In genomic region chr15:98946301-98947255, GRCh38 we compare ENCODE assay signal across 12 cellular contexts.
A peak's percentile ranks its signal among the peaks of the same experiment; 100 is the strongest.
DNase-seq lines count a peak whose midpoint lies in the region; ATAC-seq and TF ChIP-seq lines count a peak whose summit lies in the region.
"Had no signal": no experiment of that assay in that cellular context is flagged by ENCODE, and none has a peak within 500 bp of the region (broad histone marks: within the 10 kb centered on the region; RNA-seq: fewer than 3 reads in every experiment).

No MANE protein-coding gene starts in this region.

- H3K27me3 Mint-ChIP-seq in progenitor cell of endocrine pancreas (no peaks in the 10 kb centered on the region), T-cell (no peaks in the 10 kb centered on the region)
- H3K27me3 Mint-ChIP-seq: activated CD4-positive, alpha-beta T cell treated with anti-CD3 and anti-CD28 coated beads for 36 hours; activated naive CD4-positive, alpha-beta T cell treated with anti-CD3 and anti-CD28 coated beads, Interleukin-2, amount 50 U/mL, for 24 hours had no signal

- no peaks in the 10 kb centered on the region for H3K27me3 ChIP-seq in SJCRH30

- CTCF ChIA-PET in T-cell (lab: Charles Lee): interaction anchor here in 1 of 2 donors (0.6 kb wide), 1 partner anchor 115 kb away, joined by 3 read pairs; no protein-coding TSS in a partner anchor

- H3K9me3 Mint-ChIP-seq in progenitor cell of endocrine pancreas (ENCODE audit: low read depth) (no peaks in the 10 kb centered on the region), T-cell (no peaks in the 10 kb centered on the region)
- H3K9me3 Mint-ChIP-seq: activated naive CD4-positive, alpha-beta T cell treated with anti-CD3 and anti-CD28 coated beads, Interleukin-2, amount 50 U/mL, for 24 hours had no signal

- H3K27ac Mint-ChIP-seq in progenitor cell of endocrine pancreas: peak overlapping the region; percentile 79
- H3K27ac Mint-ChIP-seq in T-cell: no peak overlapping the region
- H3K27ac Mint-ChIP-seq: activated CD4-positive, alpha-beta T cell treated with anti-CD3 and anti-CD28 coated beads for 36 hours had no signal

- H3K36me3 ChIP-seq in SJCRH30: peaks cover 32% of the 10 kb centered on the region

- DNase-seq in C1 segment of cervical spinal cord (lab: John Stamatoyannopoulos, UW): peak in 10 of 14 donors; percentile 7 to 75 (median 40)
- DNase-seq in anterior cingulate cortex (lab: John Stamatoyannopoulos, UW): peak in 43 of 58 donors; percentile 17 to 72 (median 48)
- peak; percentile 61 for DNase-seq in left cardiac atrium
- no peak for DNase-seq in progenitor cell of endocrine pancreas (ENCODE audit: low spot score, unreplicated experiment)
- DNase-seq in T-cell: no peak
- DNase-seq in dedifferentiated amniotic fluid mesenchymal stem cell (ENCODE audit: extremely low spot score): no peak
- DNase-seq in SJCRH30: no peak
- no peak for DNase-seq in DMS53 treated with DMSO at 0.1 percent for 48 hours (lab: John Stamatoyannopoulos, UW; ENCODE audit: unreplicated experiment)
- DNase-seq: activated CD4-positive, alpha-beta T cell treated with anti-CD3 and anti-CD28 coated beads for 36 hours; SHP77 had no signal

- 0 out of 2 replicates have a peak, but pooled peaks cover 3% of the 10 kb centered on the region for H3K9me3 ChIP-seq in SJCRH30 (replicated peaks)
- H3K9me3 ChIP-seq: prostate gland had no signal

- H3K4me1 ChIP-seq in SJCRH30: no peaks in the 10 kb centered on the region; the same call in 1 of the 2 replicates

- H3K4me1 Mint-ChIP-seq in progenitor cell of endocrine pancreas (ENCODE audit: low read depth): peaks cover 3% of the 10 kb centered on the region
- peaks cover 6 to 11% (median 6%) of the 10 kb centered on the region in 3 donors for H3K4me1 Mint-ChIP-seq in T-cell
- H3K4me1 Mint-ChIP-seq: activated CD4-positive, alpha-beta T cell treated with anti-CD3 and anti-CD28 coated beads for 36 hours had no signal

- peak; percentile 61 to 80 for ATAC-seq in left cardiac atrium
- ATAC-seq in T-cell (replicated peaks in 1 of 4): no peak
- ATAC-seq: activated CD4-positive, alpha-beta T cell treated with anti-CD3 and anti-CD28 coated beads for 36 hours had no signal

- H3K4me3 ChIP-seq in SJCRH30: no peak overlapping the region
- H3K4me3 ChIP-seq: prostate gland had no signal

- peaks cover 16% of the 10 kb centered on the region for H3K36me3 Mint-ChIP-seq in progenitor cell of endocrine pancreas (ENCODE audit: insufficient read depth)
- peaks cover 35% of the 10 kb centered on the region for H3K36me3 Mint-ChIP-seq in T-cell

- POLR2A ChIA-PET in T-cell (lab: Charles Lee): no interaction called here

- no peak overlapping the region for H3K4me3 Mint-ChIP-seq in progenitor cell of endocrine pancreas (ENCODE audit: low read depth)
- no peak overlapping the region for H3K4me3 Mint-ChIP-seq in T-cell
- H3K4me3 Mint-ChIP-seq: activated CD4-positive, alpha-beta T cell treated with anti-CD3 and anti-CD28 coated beads for 36 hours; activated naive CD4-positive, alpha-beta T cell treated with anti-CD3 and anti-CD28 coated beads, Interleukin-2, amount 50 U/mL, for 24 hours had no signal

- intact Hi-C loops in left cardiac atrium (cut with DNase I): no loop called here

- TF ChIP-seq CTCF in progenitor cell of endocrine pancreas (IDR thresholded peaks at IDR 0.05; ENCODE audit: unreplicated experiment): no peak

- H3K27ac ChIP-seq in SJCRH30: no peak overlapping the region

Comparison
In these comparisons a context has a peak if more than half of its experiments do, and no peak if none do; other contexts are left out.
1. DNase-seq: peak in C1 segment of cervical spinal cord (10 of 14), anterior cingulate cortex (43 of 58) and left cardiac atrium (single experiment); none in progenitor cell of endocrine pancreas (single experiment), T-cell (0 of 34), dedifferentiated amniotic fluid mesenchymal stem cell (single experiment), SJCRH30 (0 of 2) and DMS53 treated with DMSO at 0.1 percent for 48 hours (single experiment).
2. ATAC-seq: peak in left cardiac atrium (2 of 2); none in T-cell (0 of 4).